10 cellular contexts compared by ENCODE assay signal in the genomic region with DNA sequence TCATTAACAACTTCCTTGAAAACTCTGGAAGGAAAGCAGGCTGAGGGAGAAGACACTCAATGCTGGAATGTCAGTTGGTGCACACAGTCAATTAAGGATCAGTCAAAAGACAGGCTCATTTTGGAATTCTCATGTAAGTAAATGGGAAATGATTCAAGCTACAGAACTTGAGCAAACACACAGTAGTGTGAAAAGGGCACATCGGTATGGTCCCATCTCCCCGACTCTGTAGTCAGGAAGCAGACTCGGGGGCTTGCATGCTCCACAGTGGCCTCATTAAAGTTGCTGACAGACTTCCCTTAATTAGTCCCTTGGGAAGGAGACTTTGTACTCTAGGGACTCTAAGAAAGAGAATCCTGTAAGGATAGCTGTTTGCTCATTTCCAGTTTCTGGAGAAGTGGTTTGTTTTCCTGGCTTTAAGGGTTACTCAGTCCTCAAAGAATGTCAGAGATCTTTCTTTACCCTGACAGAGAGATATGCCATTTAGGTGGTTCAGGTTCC.
DNase-seq lines count a peak whose midpoint lies in the region; FAIRE-seq and TF ChIP-seq lines count a peak whose summit lies in the region.
"Had no signal": no experiment of that assay in that cellular context is flagged by ENCODE, and none has a peak within 500 bp of the region (broad histone marks: within the 10 kb centered on the region; RNA-seq: fewer than 3 reads in every experiment).

No MANE protein-coding gene starts in this region.

- H3K4me1 ChIP-seq in endothelial cell of umbilical vein (ENCODE audit: control insufficient read depth, extremely low read depth, insufficient read depth, low read length): peaks cover 41% of the 10 kb centered on the region
- peaks cover 36% of the 10 kb centered on the region for H3K4me1 ChIP-seq in mesodermal cell (ENCODE audit: control insufficient read depth, insufficient read depth, low read length, poor library complexity, severe bottlenecking)
- no peaks in the 10 kb centered on the region for H3K4me1 ChIP-seq in Karpas-422 (ENCODE audit: low read length)

- peak; percentile 69 for DNase-seq in G401 (ENCODE audit: low spot score)
- peak; percentile 45 for DNase-seq in NCI-H446 treated with DMSO at 0.1 percent for 48 hours (lab: John Stamatoyannopoulos, UW)
- peak; percentile 68 for DNase-seq in endothelial cell of umbilical vein (ENCODE audit: low read depth, low spot score)
- no peak for DNase-seq in Karpas-422
- DNase-seq in T-helper 9 cell: no peak
- no peak for DNase-seq in erythroblast (lab: John Stamatoyannopoulos, UW)
- DNase-seq in GM12892 (ENCODE audit: insufficient read length): no peak
- DNase-seq: cerebellar nuclear complex, DND-41 had no signal

- H3K9me3 ChIP-seq in endothelial cell of umbilical vein (replicated peaks; ENCODE audit: control insufficient read depth, insufficient read depth, low read length) (no peaks in the 10 kb centered on the region), mesodermal cell (ENCODE audit: control insufficient read depth, low read length) (peaks cover 3% of the 10 kb centered on the region), Karpas-422 (ENCODE audit: low read length) (no peaks in the 10 kb centered on the region)

- H3K36me3 ChIP-seq in endothelial cell of umbilical vein (ENCODE audit: control insufficient read depth in 2 of 2, extremely low read depth in 1 of 2, insufficient read depth in 2 of 2, low read length in 2 of 2) (no peaks in the 10 kb centered on the region), mesodermal cell (ENCODE audit: control insufficient read depth, insufficient read depth, low read length) (peaks cover 4% of the 10 kb centered on the region), Karpas-422 (ENCODE audit: insufficient read depth, low read length) (no peaks in the 10 kb centered on the region)

- H2AFZ ChIP-seq in endothelial cell of umbilical vein (ENCODE audit: low read depth, low read length) (peak overlapping the region; percentile 67), Karpas-422 (ENCODE audit: low read length) (no peak overlapping the region)

- TF ChIP-seq CTCF in endothelial cell of umbilical vein (IDR thresholded peaks at IDR 0.05; ENCODE audit: extremely low read depth in 1 of 2, insufficient read depth in 1 of 2, low read depth in 1 of 2, low read length in 2 of 2): no peak

- H3K4me3 ChIP-seq in endothelial cell of umbilical vein (replicated peaks in 1 of 3; ENCODE audit: insufficient read depth in 1 of 3, low read depth in 1 of 3, low read length in 3 of 3) (peak overlapping the region in 1 of 3 experiments; percentile 34), mesodermal cell (ENCODE audit: extremely low read depth, insufficient read depth, low read length, poor library complexity, severe bottlenecking) (no peak overlapping the region), Karpas-422 (ENCODE audit: low read length) (no peak overlapping the region)

- H4K20me1 ChIP-seq in endothelial cell of umbilical vein (replicated peaks; ENCODE audit: control insufficient read depth, extremely low read depth, insufficient read depth, low read length): no peaks in the 10 kb centered on the region
- no peaks in the 10 kb centered on the region for H4K20me1 ChIP-seq in Karpas-422 (ENCODE audit: insufficient read depth, low read depth, low read length)

- POLR2A ChIA-PET in endothelial cell of umbilical vein (lab: Charles Lee): no interaction called here

- dilution Hi-C loops in endothelial cell of umbilical vein (cut with MboI; ENCODE audit: extremely low pct_ligation_motif_present, low sequenced_read_pairs): no loop called here

- H3K9ac ChIP-seq in endothelial cell of umbilical vein (replicated peaks; ENCODE audit: extremely low read depth, insufficient read depth, low read length) (no peak overlapping the region), Karpas-422 (ENCODE audit: low read length) (no peak overlapping the region)

- intact Hi-C loops in endothelial cell of umbilical vein (cut with micrococcal nuclease): loop anchor here (2.0 kb wide), 2 partner anchors 42 to 66 kb away; no protein-coding TSS in a partner anchor

- no peaks in the 10 kb centered on the region for H3K79me2 ChIP-seq in endothelial cell of umbilical vein (ENCODE audit: control insufficient read depth, insufficient read depth, low read length)
- H3K79me2 ChIP-seq in Karpas-422 (ENCODE audit: low read length): no peaks in the 10 kb centered on the region

- TF ChIP-seq POLR2A in endothelial cell of umbilical vein (IDR thresholded peaks at IDR 0.05; ENCODE audit: low read depth, low read length) (no peak), erythroblast (IDR thresholded peaks at IDR 0.05; ENCODE audit: low read length) (no peak), GM12892 (IDR thresholded peaks at IDR 0.05; ENCODE audit: low read depth, low read length) (no peak)

- CTCF ChIA-PET in endothelial cell of umbilical vein (lab: Charles Lee): interaction anchor here (0.8 to 1.0 kb wide), 2 partner anchors 337 to 341 kb away, joined by 3 read pairs; no protein-coding TSS in a partner anchor

- in situ Hi-C loops in G401 (cut with HindIII; ENCODE audit: low sequenced_read_pairs): no loop called here

- H3K4me2 ChIP-seq in endothelial cell of umbilical vein (ENCODE audit: insufficient read depth, low read length) (peak overlapping the region; percentile 87), Karpas-422 (ENCODE audit: low read depth, low read length, poor library complexity, severe bottlenecking) (no peak overlapping the region)

- H3K27ac ChIP-seq in endothelial cell of umbilical vein (ENCODE audit: insufficient read depth, low read depth, low read length) (peak overlapping the region; percentile 80), mesodermal cell (ENCODE audit: low read depth, low read length, severe bottlenecking) (peak overlapping the region; percentile 96), Karpas-422 (ENCODE audit: low read length) (no peak overlapping the region)

- TSS peak; percentile 22 for BruUV-seq in endothelial cell of umbilical vein (replicated peaks; lab: Mats Ljungman, UMichigan)

- H3K27me3 ChIP-seq in endothelial cell of umbilical vein (ENCODE audit: control insufficient read depth in 2 of 2, insufficient read depth in 2 of 2, low read length in 2 of 2): no peaks in the 10 kb centered on the region
- no peaks in the 10 kb centered on the region for H3K27me3 ChIP-seq in Karpas-422 (ENCODE audit: low read length)

- WGBS in mesodermal cell (ENCODE audit: insufficient coverage in 2 of 2), 2 experiments: 0% methylated on average over 3 of the region's 3 CpGs; no CpG with 5 or more reads in 1 of the 2 experiments

- FAIRE-seq in endothelial cell of umbilical vein (lab: Jason Lieb, UNC): peak; percentile 24
- no peak for FAIRE-seq in GM12892 (lab: Jason Lieb, UNC)

- no peaks in the 10 kb centered on the region for H3K9me1 ChIP-seq in endothelial cell of umbilical vein (replicated peaks; ENCODE audit: control insufficient read depth, extremely low read depth, insufficient read depth, low read length)

- H3K9me2 ChIP-seq in Karpas-422 (replicated peaks; ENCODE audit: insufficient read depth, low read length): no peaks in the 10 kb centered on the region

TF ChIP-seq in endothelial cell of umbilical vein, 7 proteins besides CTCF, POLR2A, EP300 and RAD21:
- peak; percentile 63 for TF ChIP-seq POLR2AphosphoS5 (IDR thresholded peaks at IDR 0.05; ENCODE audit: insufficient read depth, low read depth, low read length)
- TF ChIP-seq, protein P1, sequence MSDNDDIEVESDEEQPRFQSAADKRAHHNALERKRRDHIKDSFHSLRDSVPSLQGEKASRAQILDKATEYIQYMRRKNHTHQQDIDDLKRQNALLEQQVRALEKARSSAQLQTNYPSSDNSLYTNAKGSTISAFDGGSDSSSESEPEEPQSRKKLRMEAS (IDR thresholded peaks at IDR 0.05; ENCODE audit: insufficient read depth, insufficient read length): no peak
- peak; percentile 18 for TF ChIP-seq FOS (IDR thresholded peaks at IDR 0.05; ENCODE audit: borderline replicate concordance, insufficient read depth, low read length)
- no peak for TF ChIP-seq EZH2 (IDR thresholded peaks at IDR 0.05; ENCODE audit: borderline replicate concordance, low read depth, low read length, severe bottlenecking)
- no peak for TF ChIP-seq MYC (IDR thresholded peaks at IDR 0.05; ENCODE audit: low read depth, low read length)
- TF ChIP-seq JUN (IDR thresholded peaks at IDR 0.05; ENCODE audit: borderline replicate concordance, insufficient read depth, insufficient read length, low read depth): peak; percentile 20
- peak; percentile 16 for TF ChIP-seq GATA2 (IDR thresholded peaks at IDR 0.05; ENCODE audit: insufficient read depth, insufficient read length, low read depth, low read length)

Comparison
In these comparisons a context has a peak if more than half of its experiments do, and no peak if none do; other contexts are left out.
1. DNase-seq: peak in G401 (single experiment), NCI-H446 treated with DMSO at 0.1 percent for 48 hours (single experiment) and endothelial cell of umbilical vein (single experiment); none in Karpas-422 (single experiment), T-helper 9 cell (single experiment), erythroblast (0 of 2) and GM12892 (single experiment).